Comparison of ENCODE assay signal across 18 cellular contexts in genomic region chr5:155416765-155417164, GRCh38.
"Had no signal": no experiment of that assay in that cellular context is flagged by ENCODE, and none has a peak within 500 bp of the region (broad histone marks: within the 10 kb centered on the region; RNA-seq: fewer than 3 reads in every experiment).

No MANE protein-coding gene starts in this region.

- H3K27ac ChIP-seq: cardiac muscle cell, left lung, neural progenitor cell, spleen, thyroid gland, WERI-Rb-1 had no signal

- H3K4me1 ChIP-seq: left lung, neural progenitor cell, spleen, thyroid gland had no signal

- DNase-seq: activated CD4-positive, alpha-beta T cell treated with anti-CD3 and anti-CD28 coated beads, Interleukin-2, amount 10 ng/mL, durations not matched to agents 7 days and 5 days; activated CD4-positive, CD25-positive, alpha-beta regulatory T cell treated with anti-CD3 and anti-CD28 coated beads, Interleukin-2, amount 50 U/mL, for 72 hours; activated CD8-positive, alpha-beta memory T cell treated with anti-CD3 and anti-CD28 coated beads, Interleukin-2, amount 10 ng/mL, durations not matched to agents 7 days and 5 days; activated CD8-positive, alpha-beta T cell treated with anti-CD3 and anti-CD28 coated beads for 36 hours; activated effector memory CD4-positive, alpha-beta T cell treated with anti-CD3 and anti-CD28 coated beads, Interleukin-2, amount 50 U/mL, for 16 hours; activated naive CD4-positive, alpha-beta T cell treated with anti-CD3 and anti-CD28 coated beads, Interleukin-2, amount 10 ng/mL, durations not matched to agents 7 days and 5 days; activated T-cell treated with anti-CD3 and anti-CD28 coated beads for 4 hours; amygdala; foreskin melanocyte; left lung; naive thymus-derived CD8-positive, alpha-beta T cell; spleen; stimulated activated CD4-positive, alpha-beta T cell treated with anti-CD3 and anti-CD28 coated beads, Interleukin-4, amount 100 ng/mL, for 24 hours; substantia nigra; thyroid gland; WERI-Rb-1 had no signal

- H3K27me3 ChIP-seq: cardiac muscle cell, left lung, neural progenitor cell, spleen, thyroid gland had no signal

- ATAC-seq: activated CD8-positive, alpha-beta memory T cell treated with anti-CD3 and anti-CD28 coated beads, Interleukin-2, amount 10 ng/mL, durations not matched to agents 7 days and 5 days; activated CD8-positive, alpha-beta T cell treated with anti-CD3 and anti-CD28 coated beads for 36 hours; left lung; naive thymus-derived CD8-positive, alpha-beta T cell had no signal
